ENCODE assay signal across 9 cellular contexts in the genomic region with DNA sequence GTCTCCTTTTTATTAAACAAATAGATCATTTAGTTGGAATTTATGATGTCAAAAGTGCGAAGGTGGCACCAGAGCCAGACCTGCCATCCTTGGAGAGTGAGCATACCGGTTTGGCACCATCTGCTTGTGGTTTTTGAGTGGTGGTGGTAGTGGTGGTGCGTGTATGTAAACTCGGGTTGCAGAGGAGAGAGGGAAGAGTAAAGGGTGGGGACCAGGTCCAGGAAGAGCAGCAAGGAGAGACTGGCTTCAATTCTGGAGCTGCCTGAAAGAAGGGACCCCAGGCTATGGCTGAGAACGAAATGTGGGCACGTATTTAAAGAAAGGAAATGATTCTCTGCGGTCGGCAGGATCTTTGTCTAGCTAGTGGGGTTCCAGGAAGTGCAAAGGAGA. TPM values are rescaled to one million over a fixed set of nuclear protein-coding genes. Genes with fewer than 3 reads are reported as not detected.
A peak's percentile ranks its signal among the peaks of the same experiment; 100 is the strongest.
DNase-seq lines count a peak whose midpoint lies in the region; ATAC-seq, FAIRE-seq and TF ChIP-seq lines count a peak whose summit lies in the region.
"Had no signal": no experiment of that assay in that cellular context is flagged by ENCODE, and none has a peak within 500 bp of the region (broad histone marks: within the 10 kb centered on the region; RNA-seq: fewer than 3 reads in every experiment).

No MANE protein-coding gene starts in this region.

- DNase-seq in DMS79 treated with DMSO at 0.1 percent for 48 hours (lab: John Stamatoyannopoulos, UW) (peak; percentile 85), NCI-H2029 (lab: John Stamatoyannopoulos, UW) (peak; percentile 86), astrocyte (ENCODE audit: low read depth) (no peak), middle frontal gyrus (ENCODE audit: extremely low spot score, low spot score) (no peak), nucleus accumbens (lab: John Stamatoyannopoulos, UW) (no peak), ecto neural progenitor cell (ENCODE audit: low spot score) (no peak)
- no peak for DNase-seq in natural killer cell treated with Interleukin-12 subunit alpha and Interleukin-12 subunit beta and Interleukin-15 and Interleukin-18, amount 100 ng/mL, for 72 hours (ENCODE audit: low spot score)
- no peak for DNase-seq in activated effector memory CD4-positive, alpha-beta T cell treated with anti-CD3 and anti-CD28 coated beads, Interleukin-2, amount 50 U/mL, for 16 hours

- no peaks in the 10 kb centered on the region for H3K36me3 Mint-ChIP-seq in astrocyte (ENCODE audit: low read depth, unreplicated experiment)
- no peaks in the 10 kb centered on the region for H3K36me3 Mint-ChIP-seq in natural killer cell treated with Interleukin-12 subunit alpha and Interleukin-12 subunit beta and Interleukin-15 and Interleukin-18, amount 100 ng/mL, for 72 hours

- no peaks in the 10 kb centered on the region for H3K79me2 ChIP-seq in astrocyte (ENCODE audit: insufficient read depth, low read length)

- no peak for TF ChIP-seq CTCF in astrocyte (IDR thresholded peaks at IDR 0.05; ENCODE audit: insufficient read depth, low read depth, low read length)

- peak overlapping the region; percentile 67 for H3K4me3 Mint-ChIP-seq in astrocyte (ENCODE audit: unreplicated experiment)
- H3K4me3 Mint-ChIP-seq in natural killer cell treated with Interleukin-12 subunit alpha and Interleukin-12 subunit beta and Interleukin-15 and Interleukin-18, amount 100 ng/mL, for 72 hours = peak overlapping the region; percentile 88

- H3K9me3 Mint-ChIP-seq in astrocyte (ENCODE audit: unreplicated experiment) = no peaks in the 10 kb centered on the region
- no peaks in the 10 kb centered on the region for H3K9me3 Mint-ChIP-seq in natural killer cell treated with Interleukin-12 subunit alpha and Interleukin-12 subunit beta and Interleukin-15 and Interleukin-18, amount 100 ng/mL, for 72 hours

- peak overlapping the region; percentile 79 for H3K4me2 ChIP-seq in astrocyte (ENCODE audit: low read length)

- peaks cover 45% of the 10 kb centered on the region for H3K27me3 Mint-ChIP-seq in astrocyte (ENCODE audit: low read depth, unreplicated experiment)
- H3K27me3 Mint-ChIP-seq in natural killer cell treated with Interleukin-12 subunit alpha and Interleukin-12 subunit beta and Interleukin-15 and Interleukin-18, amount 100 ng/mL, for 72 hours = no peaks in the 10 kb centered on the region

- no peaks in the 10 kb centered on the region for H3K4me1 ChIP-seq in astrocyte (ENCODE audit: insufficient read depth, low read length)

- no peak overlapping the region for H3K27ac Mint-ChIP-seq in astrocyte (ENCODE audit: unreplicated experiment)
- H3K27ac Mint-ChIP-seq in natural killer cell treated with Interleukin-12 subunit alpha and Interleukin-12 subunit beta and Interleukin-15 and Interleukin-18, amount 100 ng/mL, for 72 hours = peak overlapping the region; percentile 47 to 76

- H3K27me3 ChIP-seq in astrocyte (ENCODE audit: insufficient read depth, low read length) = peaks cover 41% of the 10 kb centered on the region

- ATAC-seq in natural killer cell treated with Interleukin-12 subunit alpha and Interleukin-12 subunit beta and Interleukin-15 and Interleukin-18, amount 100 ng/mL, for 72 hours = no peak

- peak overlapping the region; percentile 3 for H3K4me3 ChIP-seq in astrocyte (ENCODE audit: insufficient read depth, low read depth, low read length)

- no peak for FAIRE-seq in astrocyte (lab: Jason Lieb, UNC)
- FAIRE-seq: endometrium had no signal

- H3K27ac ChIP-seq in astrocyte (ENCODE audit: low read depth, low read length) = no peak overlapping the region

- no peaks in the 10 kb centered on the region for H3K9me3 ChIP-seq in astrocyte (ENCODE audit: insufficient read depth, low read depth, low read length)

- H2AFZ ChIP-seq in astrocyte (ENCODE audit: low read depth, low read length) = no peak overlapping the region

- H3K4me1 Mint-ChIP-seq in astrocyte (ENCODE audit: low read depth, unreplicated experiment) = no peaks in the 10 kb centered on the region
- H3K4me1 Mint-ChIP-seq in natural killer cell treated with Interleukin-12 subunit alpha and Interleukin-12 subunit beta and Interleukin-15 and Interleukin-18, amount 100 ng/mL, for 72 hours (ENCODE audit: low read depth in 2 of 2) = peaks cover 30 to 37% of the 10 kb centered on the region in 2 donors

- no peak overlapping the region for H3K9ac ChIP-seq in astrocyte (ENCODE audit: low read length)

- H3K36me3 ChIP-seq in astrocyte (ENCODE audit: insufficient read depth, low read length) = no peaks in the 10 kb centered on the region

- H4K20me1 ChIP-seq in astrocyte (ENCODE audit: insufficient read depth, low read length) = no peaks in the 10 kb centered on the region

RNA-seq across cellular contexts. Expression of a gene that starts 0.5 kb away (rescaled TPM):
- 0.16 TPM in 1 of 2 replicates, not detected in the other for total RNA-seq in astrocyte
- 1 to 10 TPM; 1.8 to 2.8 TPM for total RNA-seq in natural killer cell treated with Interleukin-12 subunit alpha and Interleukin-12 subunit beta and Interleukin-15 and Interleukin-18, amount 100 ng/mL, for 72 hours

Comparison
In these comparisons a context has a peak if more than half of its experiments do, and no peak if none do; other contexts are left out.
1. DNase-seq: peak in DMS79 treated with DMSO at 0.1 percent for 48 hours (single experiment) and NCI-H2029 (single experiment); none in astrocyte (single experiment), natural killer cell treated with Interleukin-12 subunit alpha and Interleukin-12 subunit beta and Interleukin-15 and Interleukin-18, amount 100 ng/mL, for 72 hours (single experiment), middle frontal gyrus (single experiment), nucleus accumbens (0 of 56), activated effector memory CD4-positive, alpha-beta T cell treated with anti-CD3 and anti-CD28 coated beads, Interleukin-2, amount 50 U/mL, for 16 hours (single experiment) and ecto neural progenitor cell (single experiment).